ENCODE assay signal across 25 cellular contexts in genomic region chrX:67290489-67291220, GRCh38.
DNase-seq lines count a peak whose midpoint lies in the region; ATAC-seq, FAIRE-seq and TF ChIP-seq lines count a peak whose summit lies in the region.
"Had no signal": no experiment of that assay in that cellular context is flagged by ENCODE, and none has a peak within 500 bp of the region (broad histone marks: within the 10 kb centered on the region; RNA-seq: fewer than 3 reads in every experiment).

No MANE protein-coding gene starts in this region.

- H3K9ac ChIP-seq in liver (ENCODE audit: low read depth in 1 of 2, low read length in 2 of 2): no peak overlapping the region
- no peak overlapping the region for H3K9ac ChIP-seq in HepG2 (ENCODE audit: insufficient read depth, low read depth, low read length)
- H3K9ac ChIP-seq: BLaER1 had no signal

- TF ChIP-seq CTCF in liver (IDR thresholded peaks at IDR 0.05; ENCODE audit: low read depth, low read length, missing input control) (no peak), HepG2 (CRISPR knock-in tag; IDR thresholded peaks at IDR 0.05) (no peak)

- H3K27ac ChIP-seq in liver (ENCODE audit: low read depth in 1 of 2, low read length in 2 of 2) (no peak overlapping the region), HepG2 (ENCODE audit: extremely low read length, insufficient read depth, low read length) (no peak overlapping the region)
- H3K27ac ChIP-seq: 22Rv1, BLaER1 had no signal

- POLR2A ChIA-PET in HepG2 (lab: Yijun Ruan, JAX): no interaction called here

- no peaks in the 10 kb centered on the region for H4K20me1 ChIP-seq in HepG2 (ENCODE audit: insufficient read depth, low read length)
- H4K20me1 ChIP-seq: BLaER1 had no signal

- BruUV-seq in HepG2 (replicated peaks; lab: Mats Ljungman, UMichigan): no TSS peak

- H3K9me3 ChIP-seq in liver (ENCODE audit: control insufficient read depth in 4 of 4, low read length in 3 of 4) (no peaks in the 10 kb centered on the region), HepG2 (ENCODE audit: low read length) (peaks cover 44% of the 10 kb centered on the region)
- H3K9me3 ChIP-seq: BE2C, BLaER1 had no signal

- WGBS in liver: 22% methylated on average over 4 of the region's 4 CpGs
- WGBS in HepG2 (ENCODE audit: low lambda C conversion rate): 4% methylated on average over 3 of the region's 4 CpGs

- no peak for DNase-seq in HepG2 (ENCODE audit: low spot score)
- no peak for DNase-seq in left lobe of liver (ENCODE audit: low spot score)
- no peak for DNase-seq in sciatic nerve (ENCODE audit: low spot score)
- DNase-seq: ACHN; BE2C; C1 segment of cervical spinal cord; CD4-positive, alpha-beta memory T cell; CD4-positive, CD25-positive, alpha-beta regulatory T cell; CD8-positive, alpha-beta memory T cell; COR-L47; DMS 273 treated with DMSO at 0.1 percent for 48 hours; DMS153; DMS53; DMS79; DND-41; EL; GDM1 had no signal

- TF ChIP-seq POLR2A in HepG2 (IDR thresholded peaks at IDR 0.05; ENCODE audit: insufficient read depth in 1 of 2, low read depth in 2 of 2, low read length in 2 of 2): no peak

- intact Hi-C loops in HepG2 (cut with micrococcal nuclease; ENCODE audit: unreplicated experiment): no loop called here
- intact Hi-C loops in sciatic nerve (cut with DNase I): no loop called here

- H3K79me2 ChIP-seq in HepG2 (ENCODE audit: insufficient read depth, low read length): no peaks in the 10 kb centered on the region

- CTCF ChIA-PET in HepG2 (lab: Yijun Ruan, JAX; ENCODE audit: low intra/inter-chr PET ratio, low total read pairs): no interaction called here

- no peak overlapping the region for H3K4me2 ChIP-seq in HepG2 (ENCODE audit: low read depth, low read length)
- H3K4me2 ChIP-seq: BLaER1 had no signal

- in situ Hi-C loops in HepG2 (cut with HindIII; ENCODE audit: extremely low pct_ligation_motif_present, low pct_unique_long_range_greater_than_20kb): no loop called here

- TF ChIP-seq RAD21 in liver (IDR thresholded peaks at IDR 0.05) (peak in 1 of 2 donors; percentile 14), HepG2 (CRISPR knock-in tag; IDR thresholded peaks at IDR 0.05) (no peak)

- H3K27me3 ChIP-seq in liver (ENCODE audit: control insufficient read depth in 4 of 4, insufficient read depth in 4 of 4, low read length in 3 of 4) (no peaks in the 10 kb centered on the region), HepG2 (ENCODE audit: control insufficient read depth in 1 of 2, insufficient read depth in 2 of 2, low read length in 2 of 2) (no peaks in the 10 kb centered on the region)
- H3K27me3 ChIP-seq: BE2C had no signal

- H3K36me3 ChIP-seq in liver (ENCODE audit: control insufficient read depth in 4 of 4, insufficient read depth in 3 of 4, low read depth in 1 of 4, low read length in 3 of 4): no peaks in the 10 kb centered on the region
- no peaks in the 10 kb centered on the region for H3K36me3 ChIP-seq in HepG2 (replicated peaks in 1 of 2; ENCODE audit: control insufficient read depth in 1 of 2, insufficient read depth in 2 of 2, low read length in 2 of 2)
- H3K36me3 ChIP-seq: BE2C, BLaER1 had no signal

- TF ChIP-seq EP300 in HepG2 (IDR thresholded peaks at IDR 0.05; ENCODE audit: low read depth in 2 of 2, low read length in 2 of 2): no peak
- no peak for TF ChIP-seq EP300 in HepG2 (CRISPR knock-in tag; IDR thresholded peaks at IDR 0.05; ENCODE audit: borderline replicate concordance)

- H2AFZ ChIP-seq in HepG2 (ENCODE audit: low read length): no peak overlapping the region

- no peak for ATAC-seq in HepG2
- peak; percentile 74 for ATAC-seq in left lobe of liver
- ATAC-seq in sciatic nerve: peak; percentile 38
- ATAC-seq in GM21390 (IDR thresholded peaks at IDR 0.05; ENCODE audit: unreplicated experiment): no peak
- no peak for ATAC-seq in GM21526 (IDR thresholded peaks at IDR 0.05; ENCODE audit: low FRiP score, unreplicated experiment)
- ATAC-seq: GM12878 had no signal

- H3K4me3 ChIP-seq in liver (ENCODE audit: low read depth in 1 of 3, low read length in 3 of 3) (no peak overlapping the region), HepG2 (replicated peaks in 1 of 3; ENCODE audit: insufficient read depth in 1 of 3, low read depth in 2 of 3, low read length in 3 of 3) (no peak overlapping the region)
- H3K4me3 ChIP-seq: BLaER1, GM12878 had no signal

- no peak for FAIRE-seq in HepG2 (lab: Jason Lieb, UNC)
- FAIRE-seq: GM12878, GM12892, GM18507 had no signal

- H3K4me1 ChIP-seq in liver (ENCODE audit: control insufficient read depth in 4 of 4, insufficient read depth in 4 of 4, low read length in 3 of 4): peaks cover 0 to 21% (median 7%) of the 10 kb centered on the region in 4 donors
- no peaks in the 10 kb centered on the region for H3K4me1 ChIP-seq in HepG2 (ENCODE audit: insufficient read depth, low read length)
- H3K4me1 ChIP-seq: BE2C, BLaER1 had no signal

TF ChIP-seq in liver, 16 proteins besides CTCF, POLR2A, EP300 and RAD21:
- no peak for TF ChIP-seq HNF4G (IDR thresholded peaks at IDR 0.05)
- peak; percentile 15 for TF ChIP-seq YY1 (IDR thresholded peaks at IDR 0.05)
- TF ChIP-seq HNF4A (conservative IDR thresholded peaks at IDR 0.05): peak; percentile 24 to 51
- peak in 1 of 2 donors; percentile 30 for TF ChIP-seq JUND (IDR thresholded peaks at IDR 0.05)
- TF ChIP-seq RXRA (IDR thresholded peaks at IDR 0.05): peak; percentile 34 to 51
- TF ChIP-seq SP1 (IDR thresholded peaks at IDR 0.05): no peak
- TF ChIP-seq TAF1 (conservative IDR thresholded peaks at IDR 0.05): no peak
- TF ChIP-seq FOXA1 (IDR thresholded peaks at IDR 0.05): no peak
TF ChIP-seq in liver: peak in this region for 4.

TF ChIP-seq in HepG2, 621 proteins besides CTCF, POLR2A, EP300 and RAD21:
- TF ChIP-seq TCF7 (IDR thresholded peaks at IDR 0.05; ENCODE audit: low read depth) (no peak), BRCA1 (CRISPR knock-in tag; IDR thresholded peaks at IDR 0.05) (no peak), ZNF432 (CRISPR knock-in tag; IDR thresholded peaks at IDR 0.05; ENCODE audit: borderline replicate concordance) (no peak), CERS6 (CRISPR knock-in tag; IDR thresholded peaks at IDR 0.05) (no peak), SSRP1 (CRISPR knock-in tag; IDR thresholded peaks at IDR 0.05) (no peak), DDIT3 (CRISPR knock-in tag; IDR thresholded peaks at IDR 0.05) (no peak), BCL6 (CRISPR knock-in tag; IDR thresholded peaks at IDR 0.05) (no peak), SPEN (CRISPR knock-in tag; IDR thresholded peaks at IDR 0.05; ENCODE audit: low read depth) (no peak), ZNF329 (CRISPR knock-in tag; IDR thresholded peaks at IDR 0.05; ENCODE audit: low read depth) (no peak), LCORL (IDR thresholded peaks at IDR 0.05) (no peak), LCORL (CRISPR knock-in tag; IDR thresholded peaks at IDR 0.05) (no peak)
- TF ChIP-seq, protein P1, sequence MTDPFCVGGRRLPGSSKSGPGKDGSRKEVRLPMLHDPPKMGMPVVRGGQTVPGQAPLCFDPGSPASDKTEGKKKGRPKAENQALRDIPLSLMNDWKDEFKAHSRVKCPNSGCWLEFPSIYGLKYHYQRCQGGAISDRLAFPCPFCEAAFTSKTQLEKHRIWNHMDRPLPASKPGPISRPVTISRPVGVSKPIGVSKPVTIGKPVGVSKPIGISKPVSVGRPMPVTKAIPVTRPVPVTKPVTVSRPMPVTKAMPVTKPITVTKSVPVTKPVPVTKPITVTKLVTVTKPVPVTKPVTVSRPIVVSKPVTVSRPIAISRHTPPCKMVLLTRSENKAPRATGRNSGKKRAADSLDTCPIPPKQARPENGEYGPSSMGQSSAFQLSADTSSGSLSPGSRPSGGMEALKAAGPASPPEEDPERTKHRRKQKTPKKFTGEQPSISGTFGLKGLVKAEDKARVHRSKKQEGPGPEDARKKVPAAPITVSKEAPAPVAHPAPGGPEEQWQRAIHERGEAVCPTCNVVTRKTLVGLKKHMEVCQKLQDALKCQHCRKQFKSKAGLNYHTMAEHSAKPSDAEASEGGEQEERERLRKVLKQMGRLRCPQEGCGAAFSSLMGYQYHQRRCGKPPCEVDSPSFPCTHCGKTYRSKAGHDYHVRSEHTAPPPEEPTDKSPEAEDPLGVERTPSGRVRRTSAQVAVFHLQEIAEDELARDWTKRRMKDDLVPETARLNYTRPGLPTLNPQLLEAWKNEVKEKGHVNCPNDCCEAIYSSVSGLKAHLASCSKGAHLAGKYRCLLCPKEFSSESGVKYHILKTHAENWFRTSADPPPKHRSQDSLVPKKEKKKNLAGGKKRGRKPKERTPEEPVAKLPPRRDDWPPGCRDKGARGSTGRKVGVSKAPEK (CRISPR knock-in tag; IDR thresholded peaks at IDR 0.05; ENCODE audit: borderline replicate concordance): no peak

Comparison
In these comparisons a context has a peak if more than half of its experiments do, and no peak if none do; other contexts are left out.
1. ATAC-seq: peak in left lobe of liver (single experiment) and sciatic nerve (single experiment); none in HepG2 (single experiment), GM21390 (single experiment) and GM21526 (single experiment).